ENCODE assay signal across 18 cellular contexts in genomic region chr7:157652954-157653826, GRCh38.
DNase-seq lines count a peak whose midpoint lies in the region; ATAC-seq and TF ChIP-seq lines count a peak whose summit lies in the region.
"Had no signal": no experiment of that assay in that cellular context is flagged by ENCODE, and none has a peak within 500 bp of the region (broad histone marks: within the 10 kb centered on the region; RNA-seq: fewer than 3 reads in every experiment).

No MANE protein-coding gene starts in this region.

- no peaks in the 10 kb centered on the region for H3K27me3 Mint-ChIP-seq in natural killer cell treated with Interleukin-12 subunit alpha and Interleukin-12 subunit beta and Interleukin-15 and Interleukin-18, amount 100 ng/mL, for 72 hours
- no peaks in the 10 kb centered on the region for H3K27me3 Mint-ChIP-seq in natural killer cell (ENCODE audit: low read depth in 2 of 2)
- H3K27me3 Mint-ChIP-seq: B cell; CD4-positive, CD25-positive, alpha-beta regulatory T cell had no signal

- no peaks in the 10 kb centered on the region for H3K4me1 ChIP-seq in mucosa of descending colon (ENCODE audit: low read depth)
- H3K4me1 ChIP-seq: A549 had no signal

- intact Hi-C loops in natural killer cell (cut with micrococcal nuclease) (no loop called here), posterior vena cava (cut with DNase I) (no loop called here), mucosa of descending colon (cut with DNase I, micrococcal nuclease) (no loop called here)

- H3K4me3 Mint-ChIP-seq in natural killer cell treated with Interleukin-12 subunit alpha and Interleukin-12 subunit beta and Interleukin-15 and Interleukin-18, amount 100 ng/mL, for 72 hours = no peak overlapping the region
- H3K4me3 Mint-ChIP-seq in natural killer cell = no peak overlapping the region
- H3K4me3 Mint-ChIP-seq: B cell; CD4-positive, CD25-positive, alpha-beta regulatory T cell had no signal

- no peak for TF ChIP-seq CTCF in natural killer cell (IDR thresholded peaks at IDR 0.05)
- no peak for TF ChIP-seq CTCF in mucosa of descending colon (IDR thresholded peaks at IDR 0.05)

- peak; percentile 50 for DNase-seq in natural killer cell treated with Interleukin-12 subunit alpha and Interleukin-12 subunit beta and Interleukin-15 and Interleukin-18, amount 100 ng/mL, for 72 hours (ENCODE audit: low spot score)
- DNase-seq in natural killer cell (no peak), islet precursor cell (peak; percentile 42), posterior vena cava (ENCODE audit: low spot score) (peak; percentile 77), amniotic stem cell (lab: John Stamatoyannopoulos, UW) (no peak), mucosa of descending colon (no peak), iPS-NIHi11 (ENCODE audit: low spot score) (no peak)
- DNase-seq: CD4-positive, CD25-positive, alpha-beta regulatory T cell; Karpas-422; NCI-H1694; NCI-H2081; NCI-H2171 treated with DMSO at 0.1 percent for 48 hours; NCI-H446; NCI-H526; OCI-M1; Right ventricle myocardium superior had no signal

- H3K4me1 Mint-ChIP-seq in natural killer cell treated with Interleukin-12 subunit alpha and Interleukin-12 subunit beta and Interleukin-15 and Interleukin-18, amount 100 ng/mL, for 72 hours (ENCODE audit: low read depth in 2 of 2) = no peaks in the 10 kb centered on the region
- no peaks in the 10 kb centered on the region for H3K4me1 Mint-ChIP-seq in natural killer cell
- H3K4me1 Mint-ChIP-seq: B cell; CD4-positive, CD25-positive, alpha-beta regulatory T cell had no signal

- H3K9me3 ChIP-seq in mucosa of descending colon = no peaks in the 10 kb centered on the region
- H3K9me3 ChIP-seq: A549 had no signal

- ATAC-seq in natural killer cell treated with Interleukin-12 subunit alpha and Interleukin-12 subunit beta and Interleukin-15 and Interleukin-18, amount 100 ng/mL, for 72 hours = no peak
- ATAC-seq in natural killer cell (no peak), mucosa of descending colon (no peak)

- no peaks in the 10 kb centered on the region for H3K9me3 Mint-ChIP-seq in natural killer cell treated with Interleukin-12 subunit alpha and Interleukin-12 subunit beta and Interleukin-15 and Interleukin-18, amount 100 ng/mL, for 72 hours
- no peaks in the 10 kb centered on the region for H3K9me3 Mint-ChIP-seq in natural killer cell
- H3K9me3 Mint-ChIP-seq: CD4-positive, CD25-positive, alpha-beta regulatory T cell had no signal

- no peaks in the 10 kb centered on the region for H3K36me3 ChIP-seq in mucosa of descending colon (ENCODE audit: low read depth)

- H3K36me3 Mint-ChIP-seq in natural killer cell treated with Interleukin-12 subunit alpha and Interleukin-12 subunit beta and Interleukin-15 and Interleukin-18, amount 100 ng/mL, for 72 hours = no peaks in the 10 kb centered on the region
- no peaks in the 10 kb centered on the region for H3K36me3 Mint-ChIP-seq in natural killer cell
- H3K36me3 Mint-ChIP-seq: CD4-positive, CD25-positive, alpha-beta regulatory T cell had no signal

- H3K27ac Mint-ChIP-seq in natural killer cell treated with Interleukin-12 subunit alpha and Interleukin-12 subunit beta and Interleukin-15 and Interleukin-18, amount 100 ng/mL, for 72 hours = no peak overlapping the region
- no peak overlapping the region for H3K27ac Mint-ChIP-seq in natural killer cell
- H3K27ac Mint-ChIP-seq: B cell had no signal

- no peak overlapping the region for H3K4me3 ChIP-seq in mucosa of descending colon
- H3K4me3 ChIP-seq: A549 had no signal

Comparison
In these comparisons a context has a peak if more than half of its experiments do, and no peak if none do; other contexts are left out.
1. DNase-seq: peak in natural killer cell treated with Interleukin-12 subunit alpha and Interleukin-12 subunit beta and Interleukin-15 and Interleukin-18, amount 100 ng/mL, for 72 hours (single experiment), islet precursor cell (single experiment) and posterior vena cava (single experiment); none in natural killer cell (single experiment), amniotic stem cell (single experiment), mucosa of descending colon (0 of 3) and iPS-NIHi11 (single experiment).